ENCODE assay signal across 1 cellular context in the genomic region with DNA sequence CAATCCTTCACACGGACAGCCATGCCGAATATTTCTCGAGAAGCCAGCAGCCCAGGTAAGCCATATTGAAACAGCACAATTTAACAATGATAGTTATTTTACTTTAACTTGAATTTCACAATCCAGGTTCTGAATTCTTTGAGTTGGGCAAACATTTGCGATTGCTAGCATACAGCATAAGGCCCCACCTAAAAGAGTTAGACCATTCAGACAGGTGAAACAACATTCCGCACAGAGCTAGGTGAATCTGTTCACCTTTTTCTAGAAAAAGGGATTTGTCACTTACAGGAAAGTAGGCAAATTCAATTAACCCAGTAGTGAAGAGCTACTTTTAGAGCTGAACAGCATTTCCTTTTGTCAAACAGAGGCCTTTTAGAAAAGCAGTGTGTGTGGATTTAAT.
TF ChIP-seq lines count a peak whose summit lies in the region.

No MANE protein-coding gene starts in this region.

TF ChIP-seq in SK-N-SH, 30 proteins besides CTCF, POLR2A, EP300 and RAD21:
- TF ChIP-seq POLR2AphosphoS5 (IDR thresholded peaks at IDR 0.05; ENCODE audit: low read depth, low read length) (no peak), JUND (IDR thresholded peaks at IDR 0.05) (no peak), TCF12 (IDR thresholded peaks at IDR 0.05) (no peak), USF2 (IDR thresholded peaks at IDR 0.05; ENCODE audit: borderline replicate concordance, low read depth, low read length) (no peak), RCOR1 (IDR thresholded peaks at IDR 0.05; ENCODE audit: low read length) (no peak), RXRA (IDR thresholded peaks at IDR 0.05; ENCODE audit: borderline replicate concordance, low read depth) (no peak), FOXM1 (IDR thresholded peaks at IDR 0.05; ENCODE audit: low read depth) (no peak), TEAD4 (IDR thresholded peaks at IDR 0.05; ENCODE audit: borderline replicate concordance, insufficient read depth) (no peak), IRF3 (IDR thresholded peaks at IDR 0.05; ENCODE audit: low read depth, low read length) (no peak), MXI1 (IDR thresholded peaks at IDR 0.05; ENCODE audit: low read depth, low read length) (no peak)
- TF ChIP-seq, protein P1, sequence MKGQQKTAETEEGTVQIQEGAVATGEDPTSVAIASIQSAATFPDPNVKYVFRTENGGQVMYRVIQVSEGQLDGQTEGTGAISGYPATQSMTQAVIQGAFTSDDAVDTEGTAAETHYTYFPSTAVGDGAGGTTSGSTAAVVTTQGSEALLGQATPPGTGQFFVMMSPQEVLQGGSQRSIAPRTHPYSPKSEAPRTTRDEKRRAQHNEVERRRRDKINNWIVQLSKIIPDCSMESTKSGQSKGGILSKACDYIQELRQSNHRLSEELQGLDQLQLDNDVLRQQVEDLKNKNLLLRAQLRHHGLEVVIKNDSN (IDR thresholded peaks at IDR 0.05; ENCODE audit: borderline replicate concordance, low read depth) = no peak
